In the genomic region with DNA sequence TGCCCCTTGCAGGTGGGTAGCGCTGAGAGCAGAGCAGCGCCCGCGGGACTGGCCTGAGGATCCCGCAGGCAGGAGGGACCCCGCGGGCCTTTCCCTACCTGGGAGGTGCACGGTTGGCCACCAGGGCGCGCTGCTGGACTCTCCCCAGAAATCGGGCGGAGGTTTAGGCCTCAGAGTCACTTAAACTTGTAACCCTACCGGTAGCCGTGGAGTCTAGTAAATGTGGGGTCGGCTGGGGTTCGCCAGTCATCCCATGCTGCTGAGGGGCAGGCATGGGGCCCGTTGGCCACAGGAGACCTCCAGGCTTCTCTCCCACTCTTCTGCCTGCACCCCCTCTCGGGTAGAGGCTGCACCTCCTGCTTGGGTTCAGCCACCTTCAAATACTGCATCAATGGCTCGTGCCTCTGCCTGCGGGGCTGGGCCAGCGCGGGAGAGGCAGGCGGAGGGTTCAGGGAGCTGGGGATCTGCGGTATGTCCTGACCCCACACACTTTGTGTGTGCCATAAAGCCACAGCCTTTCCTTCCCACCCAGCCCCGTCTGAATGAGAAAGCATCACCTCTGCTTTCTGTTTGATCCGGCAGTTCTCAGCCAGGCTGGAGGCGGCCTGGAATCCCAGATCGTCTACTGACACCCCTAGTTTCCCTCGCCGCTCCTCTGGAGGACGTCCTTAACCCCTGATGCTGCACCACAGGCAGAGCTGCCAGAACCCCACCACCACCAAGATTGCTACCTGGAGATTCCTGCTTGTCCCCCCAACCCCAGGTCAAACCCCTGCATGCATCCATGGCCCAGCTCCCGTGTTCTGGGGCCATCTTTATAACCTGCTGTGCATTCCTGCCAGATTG, we compare ENCODE assay signal across 9 cellular contexts. TPM values are rescaled to one million over a fixed set of nuclear protein-coding genes. Genes with fewer than 3 reads are reported as not detected.
DNase-seq lines count a peak whose midpoint lies in the region; ATAC-seq lines count a peak whose summit lies in the region.
"Had no signal": no experiment of that assay in that cellular context is flagged by ENCODE, and none has a peak within 500 bp of the region (broad histone marks: within the 10 kb centered on the region; RNA-seq: fewer than 3 reads in every experiment).

No MANE protein-coding gene starts in this region.

- peak overlapping the region; percentile 45 to 47 for H2BK12ac ChIP-seq in mesenchymal stem cell (ENCODE audit: low read length in 2 of 2)

- ATAC-seq in GM18861 (IDR thresholded peaks at IDR 0.05; ENCODE audit: unreplicated experiment), result peak; percentile 77
- peak; percentile 75 for ATAC-seq in HG03066 (IDR thresholded peaks at IDR 0.05; ENCODE audit: low read depth, unreplicated experiment)

- peaks cover 10% of the 10 kb centered on the region for H3K27me3 Mint-ChIP-seq in activated CD4-positive, alpha-beta T cell treated with anti-CD3 and anti-CD28 coated beads, Interleukin-2, amount 10 ng/mL, durations not matched to agents 24 days and 14 days

- H3K27me3 ChIP-seq in mesenchymal stem cell (ENCODE audit: control insufficient read depth in 1 of 2, insufficient read depth in 1 of 2, low read length in 2 of 2), result no peaks in the 10 kb centered on the region

- DNase-seq in ACHN (peak; percentile 75), NCI-H524 (lab: John Stamatoyannopoulos, UW) (peak; percentile 34 to 64), dermis blood vessel endothelial cell (peak; percentile 83), mesenchymal stem cell (peak; percentile 76)
- peak; percentile 97 for DNase-seq in activated CD4-positive, alpha-beta T cell treated with anti-CD3 and anti-CD28 coated beads, Interleukin-2, amount 10 ng/mL, durations not matched to agents 24 days and 14 days
- peak; percentile 78 to 80 for DNase-seq in stimulated activated CD8-positive, alpha-beta memory T cell treated with anti-CD3 and anti-CD28 coated beads, Interleukin-2, amount 100 ng/mL, for 1 hour (ENCODE audit: low read depth in 2 of 2)

- H2AFZ ChIP-seq in mesenchymal stem cell (ENCODE audit: low read depth, low read length), result peak overlapping the region; percentile 81

- no peak overlapping the region for H2BK15ac ChIP-seq in mesenchymal stem cell (ENCODE audit: low read depth, poor library complexity, severe bottlenecking)

- in situ Hi-C loops in ACHN (cut with HindIII; ENCODE audit: low pct_ligation_motif_present, low pct_unique_long_range_greater_than_20kb, low sequenced_read_pairs), result no loop called here

- H3K4me3 ChIP-seq in mesenchymal stem cell (ENCODE audit: insufficient read depth in 1 of 2, low read depth in 1 of 2, low read length in 2 of 2), result peak overlapping the region in 1 of 2 experiments; percentile 34
- H3K4me3 ChIP-seq: skin epidermis had no signal

- H3K23ac ChIP-seq in mesenchymal stem cell (ENCODE audit: low read length in 2 of 2), result no peak overlapping the region

- no peaks in the 10 kb centered on the region for H3K36me3 ChIP-seq in mesenchymal stem cell (ENCODE audit: control insufficient read depth in 1 of 2, insufficient read depth in 2 of 2, low read depth in 1 of 2, low read length in 2 of 2)

- H3K4ac ChIP-seq in mesenchymal stem cell (ENCODE audit: low read depth in 1 of 2, low read length in 2 of 2), result peak overlapping the region; percentile 4 to 47

- no peak overlapping the region for H2BK5ac ChIP-seq in mesenchymal stem cell (ENCODE audit: low read depth, low read length, poor library complexity, severe bottlenecking)

- H2AK5ac ChIP-seq in mesenchymal stem cell (ENCODE audit: low read length, severe bottlenecking), result no peak overlapping the region

- no peaks in the 10 kb centered on the region for H3K79me1 ChIP-seq in mesenchymal stem cell (replicated peaks; ENCODE audit: low read length, poor library complexity, severe bottlenecking)

- H4K8ac ChIP-seq in mesenchymal stem cell (ENCODE audit: low read length), result peak overlapping the region; percentile 98

- H3K4me3 Mint-ChIP-seq in activated CD4-positive, alpha-beta T cell treated with anti-CD3 and anti-CD28 coated beads, Interleukin-2, amount 10 ng/mL, durations not matched to agents 24 days and 14 days, result no peak overlapping the region

- H3K9me3 ChIP-seq in mesenchymal stem cell (ENCODE audit: control insufficient read depth, low read length), result no peaks in the 10 kb centered on the region

- peaks cover 6% of the 10 kb centered on the region for H3K4me1 ChIP-seq in mesenchymal stem cell (ENCODE audit: control insufficient read depth, insufficient read depth, low read depth, low read length)

- no peak overlapping the region for H3K27ac ChIP-seq in mesenchymal stem cell (ENCODE audit: low read length, poor library complexity, severe bottlenecking)

- intact Hi-C loops in activated CD4-positive, alpha-beta T cell treated with anti-CD3 and anti-CD28 coated beads, Interleukin-2, amount 10 ng/mL, durations not matched to agents 24 days and 14 days (cut with micrococcal nuclease), result loop anchor here (1.0 to 2.0 kb wide), 4 partner anchors 8 to 341 kb away; a partner anchor contains a TSS

- H2BK120ac ChIP-seq in mesenchymal stem cell (ENCODE audit: low read depth, low read length), result no peak overlapping the region

- H3K9ac ChIP-seq in mesenchymal stem cell (ENCODE audit: low read length), result peak overlapping the region; percentile 63

- peaks cover 11% of the 10 kb centered on the region for H3K4me1 Mint-ChIP-seq in activated CD4-positive, alpha-beta T cell treated with anti-CD3 and anti-CD28 coated beads, Interleukin-2, amount 10 ng/mL, durations not matched to agents 24 days and 14 days

- H3K9me3 Mint-ChIP-seq in activated CD4-positive, alpha-beta T cell treated with anti-CD3 and anti-CD28 coated beads, Interleukin-2, amount 10 ng/mL, durations not matched to agents 24 days and 14 days, result no peaks in the 10 kb centered on the region

- peak overlapping the region; percentile 26 for H3K4me2 ChIP-seq in mesenchymal stem cell (ENCODE audit: low read length, poor library complexity, severe bottlenecking)

- H3K36me3 Mint-ChIP-seq in activated CD4-positive, alpha-beta T cell treated with anti-CD3 and anti-CD28 coated beads, Interleukin-2, amount 10 ng/mL, durations not matched to agents 24 days and 14 days (ENCODE audit: low read depth), result no peaks in the 10 kb centered on the region

- peak overlapping the region; percentile 91 for H4K91ac ChIP-seq in mesenchymal stem cell (ENCODE audit: low read length)

- H3K27ac Mint-ChIP-seq in activated CD4-positive, alpha-beta T cell treated with anti-CD3 and anti-CD28 coated beads, Interleukin-2, amount 10 ng/mL, durations not matched to agents 24 days and 14 days, result no peak overlapping the region

- whole genome bisulfite sequencing in mesenchymal stem cell, result 46% methylated on average over 32 of the region's 32 CpGs

- H3K18ac ChIP-seq in mesenchymal stem cell (ENCODE audit: low read depth in 1 of 2, low read length in 2 of 2), result peak overlapping the region; percentile 67 to 82

- H3K14ac ChIP-seq in mesenchymal stem cell (ENCODE audit: low read length in 2 of 2), result peak overlapping the region in 1 of 2 experiments; percentile 13

RNA-seq across cellular contexts. Expression of a gene that starts 12.3 kb away (rescaled TPM):
- 6.8 and 9.9 TPM in 2 replicates for total RNA-seq in activated CD4-positive, alpha-beta T cell treated with anti-CD3 and anti-CD28 coated beads, Interleukin-2, amount 10 ng/mL, durations not matched to agents 24 days and 14 days
- 1.5 and 2.7 TPM in 2 replicates for total RNA-seq in dermis blood vessel endothelial cell
- 32.2 TPM for polyA plus RNA-seq in mesenchymal stem cell (2013, experiment 1 of 2)
- 30.4 TPM for polyA plus RNA-seq in mesenchymal stem cell (2013, experiment 2 of 2)

RNA-seq across cellular contexts. Expression of a gene that starts 24.0 kb away (rescaled TPM):
- total RNA-seq in activated CD4-positive, alpha-beta T cell treated with anti-CD3 and anti-CD28 coated beads, Interleukin-2, amount 10 ng/mL, durations not matched to agents 24 days and 14 days, result 92.2 and 97.8 TPM in 2 replicates
- total RNA-seq in dermis blood vessel endothelial cell, result 32.0 and 40.4 TPM in 2 replicates
- polyA plus RNA-seq in mesenchymal stem cell (2013, experiment 1 of 2), result 61.6 TPM
- polyA plus RNA-seq in mesenchymal stem cell (2013, experiment 2 of 2), result 55.5 TPM

RNA-seq across cellular contexts. Expression of a gene that starts 24.2 kb away (rescaled TPM):
- 0.33 TPM in 2 replicates for total RNA-seq in activated CD4-positive, alpha-beta T cell treated with anti-CD3 and anti-CD28 coated beads, Interleukin-2, amount 10 ng/mL, durations not matched to agents 24 days and 14 days
- total RNA-seq in dermis blood vessel endothelial cell, result not detected in 2 replicates
- 0.08 TPM for polyA plus RNA-seq in mesenchymal stem cell (2013, experiment 1 of 2)
- 0.26 TPM for polyA plus RNA-seq in mesenchymal stem cell (2013, experiment 2 of 2)

RNA-seq across cellular contexts. Expression of a gene that starts 24.2 kb away (rescaled TPM):
- 17.5 and 18.4 TPM in 2 replicates for total RNA-seq in activated CD4-positive, alpha-beta T cell treated with anti-CD3 and anti-CD28 coated beads, Interleukin-2, amount 10 ng/mL, durations not matched to agents 24 days and 14 days
- 4.0 and 4.1 TPM in 2 replicates for total RNA-seq in dermis blood vessel endothelial cell
- 75.2 TPM for polyA plus RNA-seq in mesenchymal stem cell (2013, experiment 1 of 2)
- 70.3 TPM for polyA plus RNA-seq in mesenchymal stem cell (2013, experiment 2 of 2)

RNA-seq across cellular contexts. Expression of a gene that starts 44.0 kb away (rescaled TPM):
- total RNA-seq in activated CD4-positive, alpha-beta T cell treated with anti-CD3 and anti-CD28 coated beads, Interleukin-2, amount 10 ng/mL, durations not matched to agents 24 days and 14 days, result 92.2 and 94.2 TPM in 2 replicates
- total RNA-seq in dermis blood vessel endothelial cell, result 8.5 TPM in 1 of 2 replicates, not detected in the other
- 33.6 TPM for polyA plus RNA-seq in mesenchymal stem cell (2013, experiment 1 of 2)
- polyA plus RNA-seq in mesenchymal stem cell (2013, experiment 2 of 2), result 34.4 TPM
